In genomic region chr20:6768228-6769185, GRCh38 we compare ENCODE assay signal across 8 cellular contexts. TPM values are rescaled to one million over a fixed set of nuclear protein-coding genes. Genes with fewer than 3 reads are reported as not detected.
DNase-seq lines count a peak whose midpoint lies in the region; ATAC-seq lines count a peak whose summit lies in the region.

No MANE protein-coding gene starts in this region.

- H2BK120ac ChIP-seq in trophoblast cell (ENCODE audit: insufficient read depth, low read length, poor library complexity), result no peak overlapping the region

- no peak overlapping the region for H3K4ac ChIP-seq in trophoblast cell (ENCODE audit: low read depth, low read length)

- H4K12ac ChIP-seq in trophoblast cell (ENCODE audit: low read depth, low read length), result no peak overlapping the region

- intact Hi-C loops in Right ventricle myocardium superior (cut with DNase I), result loop anchor here (10.0 kb wide), 1 partner anchor 134 kb away; no protein-coding TSS in a partner anchor

- DNase-seq in activated CD4-positive, alpha-beta T cell treated with anti-CD3 and anti-CD28 coated beads for 48 hours, result peak; percentile 4
- no peak for DNase-seq in activated CD4-positive, alpha-beta T cell treated with anti-CD3 and anti-CD28 coated beads, Interleukin-2, amount 50 U/mL, for 1 hour
- DNase-seq in SK-N-MC (ENCODE audit: low read depth, low spot score), result no peak
- DNase-seq in Right ventricle myocardium superior, result peak; percentile 53
- DNase-seq in trophoblast cell, result no peak
- DNase-seq in stimulated activated CD4-positive, alpha-beta T cell treated with anti-CD3 and anti-CD28 coated beads, Interleukin-2, amount 100 ng/mL, for 48 hours, result no peak

- peaks cover 1% of the 10 kb centered on the region for H3K79me1 ChIP-seq in trophoblast cell (ENCODE audit: low read length)

- ATAC-seq in Right ventricle myocardium superior (ENCODE audit: poor library complexity) (peak; percentile 45), HG03280 (IDR thresholded peaks at IDR 0.05; ENCODE audit: unreplicated experiment) (no peak), GM21825 (IDR thresholded peaks at IDR 0.05; ENCODE audit: unreplicated experiment) (no peak)

- no peak overlapping the region for H2AFZ ChIP-seq in trophoblast cell (ENCODE audit: insufficient read depth, low read length, poor library complexity)

- H4K8ac ChIP-seq in trophoblast cell (ENCODE audit: low read depth, low read length), result no peak overlapping the region

- peak overlapping the region; percentile 64 for H3K9ac ChIP-seq in SK-N-MC (ENCODE audit: insufficient read length)
- no peak overlapping the region for H3K9ac ChIP-seq in trophoblast cell (ENCODE audit: low read length)

- H3K14ac ChIP-seq in trophoblast cell (ENCODE audit: low read length), result no peak overlapping the region

- H3K18ac ChIP-seq in trophoblast cell (ENCODE audit: low read length), result no peak overlapping the region

- no peaks in the 10 kb centered on the region for H3K79me2 ChIP-seq in trophoblast cell (ENCODE audit: control insufficient read depth, insufficient read depth, low read length, poor library complexity)

- peak overlapping the region; percentile 91 for H3K4me2 ChIP-seq in trophoblast cell (ENCODE audit: low read length)

- WGBS in trophoblast cell (ENCODE audit: extremely low coverage, insufficient coverage, insufficient read length), result no CpG with 5 or more reads among the region's 70 CpGs

- no peak overlapping the region for H4K91ac ChIP-seq in trophoblast cell (ENCODE audit: low read depth, low read length)

- no peak overlapping the region for H2BK12ac ChIP-seq in trophoblast cell (ENCODE audit: low read length)

- peak overlapping the region; percentile 81 for H3K4me3 ChIP-seq in SK-N-MC
- H3K4me3 ChIP-seq in trophoblast cell (ENCODE audit: low read depth, low read length), result peak overlapping the region; percentile 77

- H2BK5ac ChIP-seq in trophoblast cell (ENCODE audit: low read depth, low read length, poor library complexity), result no peak overlapping the region

- H3K27ac ChIP-seq in SK-N-MC (no peak overlapping the region), trophoblast cell (ENCODE audit: low read depth, low read length) (no peak overlapping the region)

- H3K27me3 ChIP-seq in trophoblast cell (ENCODE audit: insufficient read depth, low read length), result peaks cover 34% of the 10 kb centered on the region

- H3K4me1 ChIP-seq in trophoblast cell (ENCODE audit: control insufficient read depth in 1 of 2, insufficient read depth in 2 of 2, low read length in 2 of 2), result peaks cover 11 to 12% of the 10 kb centered on the region in 2 experiments

- no peak overlapping the region for H2AK5ac ChIP-seq in trophoblast cell (ENCODE audit: low read length)

- H3K23ac ChIP-seq in trophoblast cell (ENCODE audit: low read length), result no peak overlapping the region

- peaks cover 20% of the 10 kb centered on the region for H3K36me3 ChIP-seq in SK-N-MC (ENCODE audit: insufficient read depth, low read length)
- no peaks in the 10 kb centered on the region for H3K36me3 ChIP-seq in trophoblast cell (ENCODE audit: control insufficient read depth in 1 of 2, insufficient read depth in 2 of 2, low read length in 2 of 2)

- no peaks in the 10 kb centered on the region for H3K9me3 ChIP-seq in SK-N-MC (ENCODE audit: low read depth, low read length)
- H3K9me3 ChIP-seq in trophoblast cell (ENCODE audit: insufficient read depth, low read depth, low read length), result peaks cover 3% of the 10 kb centered on the region

RNA-seq across cellular contexts. Expression of gene BMP2, which starts 1.0 kb away (rescaled TPM):
- total RNA-seq in Right ventricle myocardium superior, result 2.5 TPM
- polyA plus RNA-seq in trophoblast cell (2013), result 1.8 and 2.0 TPM in 2 replicates

Comparison
In these comparisons a context has a peak if more than half of its experiments do, and no peak if none do; other contexts are left out.
1. DNase-seq: peak in activated CD4-positive, alpha-beta T cell treated with anti-CD3 and anti-CD28 coated beads for 48 hours (single experiment) and Right ventricle myocardium superior (single experiment); none in activated CD4-positive, alpha-beta T cell treated with anti-CD3 and anti-CD28 coated beads, Interleukin-2, amount 50 U/mL, for 1 hour (single experiment), SK-N-MC (single experiment), trophoblast cell (0 of 2) and stimulated activated CD4-positive, alpha-beta T cell treated with anti-CD3 and anti-CD28 coated beads, Interleukin-2, amount 100 ng/mL, for 48 hours (0 of 2).